Comparison of ENCODE assay signal across 8 cellular contexts in genomic region chr11:75563978-75564552, GRCh38. TPM values are rescaled to one million over a fixed set of nuclear protein-coding genes. Genes with fewer than 3 reads are reported as not detected.
DNase-seq lines count a peak whose midpoint lies in the region; ATAC-seq and TF ChIP-seq lines count a peak whose summit lies in the region.

No MANE protein-coding gene starts in this region.

- TF ChIP-seq POLR2A in right lobe of liver (IDR thresholded peaks at IDR 0.05) (no peak), tibial nerve (IDR thresholded peaks at IDR 0.05) (no peak)

- peak in 1 of 2 donors; percentile 29 for TF ChIP-seq EP300 in tibial nerve (IDR thresholded peaks at IDR 0.05)

- H3K27me3 ChIP-seq in A673 (replicated peaks; ENCODE audit: insufficient read depth, low read depth, low read length, poor library complexity): no peaks in the 10 kb centered on the region
- H3K27me3 ChIP-seq in Karpas-422 (ENCODE audit: low read length): no peaks in the 10 kb centered on the region
- no peaks in the 10 kb centered on the region for H3K27me3 ChIP-seq in right lobe of liver
- H3K27me3 ChIP-seq in tibial nerve: no peaks in the 10 kb centered on the region

- TF ChIP-seq CTCF in A673 (conservative IDR thresholded peaks at IDR 0.05; ENCODE audit: low read depth, low read length) (peak; percentile 73), right lobe of liver (IDR thresholded peaks at IDR 0.05) (peak in 2 of 4 donors; percentile 8 to 20), tibial nerve (IDR thresholded peaks at IDR 0.05) (peak; percentile 6 to 67 (median 47))

- no peaks in the 10 kb centered on the region for H4K20me1 ChIP-seq in Karpas-422 (ENCODE audit: insufficient read depth, low read depth, low read length)

- peak overlapping the region; percentile 99 for H3K27ac ChIP-seq in A673 (ENCODE audit: low read depth, low read length, poor library complexity, severe bottlenecking)
- no peak overlapping the region for H3K27ac ChIP-seq in Karpas-422 (ENCODE audit: low read length)
- peak overlapping the region; percentile 99 for H3K27ac ChIP-seq in cingulate gyrus (ENCODE audit: low read depth, low read length)
- H3K27ac ChIP-seq in right lobe of liver: peak overlapping the region; percentile 99 to 100 (median 100)
- H3K27ac ChIP-seq in tibial nerve: peak overlapping the region; percentile 95 to 99 (median 96)

- intact Hi-C loops in A673 (cut with micrococcal nuclease; ENCODE audit: unreplicated experiment) (no loop called here), right lobe of liver (cut with DNase I) (no loop called here)

- CTCF ChIA-PET in A673 (lab: Charles Lee): interaction anchor here (0.7 kb wide), 1 partner anchor 21 kb away, joined by 3 read pairs; no protein-coding TSS in a partner anchor

- H3K79me2 ChIP-seq in Karpas-422 (ENCODE audit: low read length): no peaks in the 10 kb centered on the region

- H3K4me2 ChIP-seq in Karpas-422 (ENCODE audit: low read depth, low read length, poor library complexity, severe bottlenecking): peak overlapping the region; percentile 73

- no peaks in the 10 kb centered on the region for H3K9me3 ChIP-seq in A673 (ENCODE audit: low read depth, low read length, poor library complexity, severe bottlenecking)
- no peaks in the 10 kb centered on the region for H3K9me3 ChIP-seq in Karpas-422 (ENCODE audit: low read length)
- no peaks in the 10 kb centered on the region for H3K9me3 ChIP-seq in right lobe of liver
- no peaks in the 10 kb centered on the region for H3K9me3 ChIP-seq in tibial nerve

- H3K4me3 ChIP-seq in A673 (ENCODE audit: low read depth, low read length, poor library complexity, severe bottlenecking) (peak overlapping the region; percentile 86), Karpas-422 (ENCODE audit: low read length) (no peak overlapping the region; the same call in 1 of the 2 replicates), right lobe of liver (peak overlapping the region; percentile 85 to 94 (median 91)), tibial nerve (peak overlapping the region; percentile 65 to 79 (median 73))

- no CpG with 5 or more reads among the region's 9 CpGs for WGBS in right lobe of liver (ENCODE audit: insufficient coverage, low coverage, low lambda C conversion rate, missing lambda C conversion rate)
- 21 to 28% methylated on average over 7 of the region's 9 CpGs for whole genome bisulfite sequencing in tibial nerve, 2 donors

- H3K4me1 ChIP-seq in A673 (ENCODE audit: insufficient read depth, low read length, poor library complexity, severe bottlenecking): peaks cover 48% of the 10 kb centered on the region
- H3K4me1 ChIP-seq in Karpas-422 (ENCODE audit: low read length): peaks cover 16% of the 10 kb centered on the region
- H3K4me1 ChIP-seq in right lobe of liver: peaks cover 0 to 27% (median 13%) of the 10 kb centered on the region in 4 donors
- H3K4me1 ChIP-seq in tibial nerve: peaks cover 0 to 88% (median 49%) of the 10 kb centered on the region in 4 donors

- POLR2A ChIA-PET in A673 (lab: Charles Lee; ENCODE audit: low non-redundant PET): interaction anchor here (0.6 to 0.9 kb wide), 2 partner anchors 10 to 1021 kb away, joined by 7 to 19 read pairs; no protein-coding TSS in a partner anchor

- ATAC-seq in right lobe of liver (no peak), HG03442 (IDR thresholded peaks at IDR 0.05; ENCODE audit: unreplicated experiment) (no peak)

- H3K36me3 ChIP-seq in A673 (ENCODE audit: insufficient read depth, low read length, poor library complexity, severe bottlenecking) (peaks cover 48% of the 10 kb centered on the region), Karpas-422 (ENCODE audit: insufficient read depth, low read length) (no peaks in the 10 kb centered on the region), right lobe of liver (peaks cover 0 to 29% (median 16%) of the 10 kb centered on the region in 4 donors), tibial nerve (peaks cover 5 to 33% (median 5%) of the 10 kb centered on the region in 3 donors)

- DNase-seq in A673 (ENCODE audit: low spot score) (peak; percentile 95), Karpas-422 (no peak), right lobe of liver (no peak), tibial nerve (ENCODE audit: low spot score in 2 of 2) (peak in 1 of 2 donors; percentile 39), cerebellar nuclear complex (lab: John Stamatoyannopoulos, UW) (no peak), NCI-H1105 treated with DMSO at 0.1 percent for 48 hours (lab: John Stamatoyannopoulos, UW) (no peak)

- no TSS peak for BruUV-seq in A673 (replicated peaks; lab: Mats Ljungman, UMichigan)

- H3K9ac ChIP-seq in Karpas-422 (ENCODE audit: low read length): peak overlapping the region; percentile 81; the same call in 1 of the 2 replicates

- no peaks in the 10 kb centered on the region for H3K9me2 ChIP-seq in Karpas-422 (replicated peaks; ENCODE audit: insufficient read depth, low read length)

- H2AFZ ChIP-seq in Karpas-422 (ENCODE audit: low read length): no peak overlapping the region

RNA-seq across cellular contexts. Expression of gene SERPINH1, which starts 2.0 kb away (rescaled TPM):
- total RNA-seq in A673 (2021) (264 and 268 TPM in 2 replicates), right lobe of liver (10 to 100 TPM; 14.6 to 44.3 (median 33.8) TPM), tibial nerve (100 to 1,000 TPM; 151 to 358 (median 184) TPM)
- total RNA-seq in Karpas-422 (2014; rRNA removed; shearing (Covaris generic); ENCODE audit: low replicate concordance): 10.5 and 16.1 TPM in 2 replicates

RNA-seq across cellular contexts. Expression of gene GDPD5, which starts 38.3 kb away (rescaled TPM):
- total RNA-seq in A673 (2021): 1.4 and 3.5 TPM in 2 replicates
- total RNA-seq in Karpas-422 (2014; rRNA removed; shearing (Covaris generic); ENCODE audit: low replicate concordance): 137 and 237 TPM in 2 replicates
- total RNA-seq in right lobe of liver: 10 to 100 TPM in 1 of 6 experiments, 1 to 10 TPM in 5; 2.0 to 10.7 (median 4.1) TPM
- 100 to 1,000 TPM in 2 of 4 donors, 10 to 100 TPM in 2; 92.2 to 122 (median 101) TPM for total RNA-seq in tibial nerve

Comparison
In these comparisons a context has a peak if more than half of its experiments do, and no peak if none do; other contexts are left out.
1. RNA of gene GDPD5, which starts 38.3 kb away (total RNA-seq): 137 to 237 TPM in Karpas-422 and 92.2 to 122 TPM in tibial nerve; 2.0 to 10.7 TPM in right lobe of liver and 1.4 to 3.5 TPM in A673; every median in the first group is over 4 times any median in the second.